1 cellular context compared by ENCODE assay signal in genomic region chr3:190038050-190038631, GRCh38.
A peak's percentile ranks its signal among the peaks of the same experiment; 100 is the strongest.
TF ChIP-seq lines count a peak whose summit lies in the region.

No MANE protein-coding gene starts in this region.

TF ChIP-seq in HEK293, 187 proteins besides CTCF, POLR2A, EP300 and RAD21 (continued from another document):
- TF ChIP-seq, protein P1, sequence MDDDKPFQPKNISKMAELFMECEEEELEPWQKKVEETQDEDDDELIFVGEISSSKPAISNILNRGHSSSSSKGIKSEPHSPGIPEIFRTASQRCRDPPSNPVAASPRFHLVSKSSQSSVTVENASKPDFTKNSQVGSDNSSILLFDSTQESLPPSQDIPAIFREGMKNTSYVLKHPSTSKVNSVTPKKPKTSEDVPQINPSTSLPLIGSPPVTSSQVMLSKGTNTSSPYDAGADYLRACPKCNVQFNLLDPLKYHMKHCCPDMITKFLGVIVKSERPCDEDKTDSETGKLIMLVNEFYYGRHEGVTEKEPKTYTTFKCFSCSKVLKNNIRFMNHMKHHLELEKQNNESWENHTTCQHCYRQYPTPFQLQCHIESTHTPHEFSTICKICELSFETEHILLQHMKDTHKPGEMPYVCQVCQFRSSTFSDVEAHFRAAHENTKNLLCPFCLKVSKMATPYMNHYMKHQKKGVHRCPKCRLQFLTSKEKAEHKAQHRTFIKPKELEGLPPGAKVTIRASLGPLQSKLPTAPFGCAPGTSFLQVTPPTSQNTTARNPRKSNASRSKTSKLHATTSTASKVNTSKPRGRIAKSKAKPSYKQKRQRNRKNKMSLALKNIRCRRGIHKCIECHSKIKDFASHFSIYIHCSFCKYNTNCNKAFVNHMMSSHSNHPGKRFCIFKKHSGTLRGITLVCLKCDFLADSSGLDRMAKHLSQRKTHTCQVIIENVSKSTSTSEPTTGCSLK (tag by site-specific recombination; IDR thresholded peaks at IDR 0.05), result no peak
- TF ChIP-seq ZNF776 (tag by site-specific recombination; IDR thresholded peaks at IDR 0.05; ENCODE audit: borderline replicate concordance), result no peak
- TF ChIP-seq ZNF558 (tag by site-specific recombination; IDR thresholded peaks at IDR 0.05), result peak; percentile 55; the same call in 1 of the 2 replicates
